10 cellular contexts compared by ENCODE assay signal in the genomic region with DNA sequence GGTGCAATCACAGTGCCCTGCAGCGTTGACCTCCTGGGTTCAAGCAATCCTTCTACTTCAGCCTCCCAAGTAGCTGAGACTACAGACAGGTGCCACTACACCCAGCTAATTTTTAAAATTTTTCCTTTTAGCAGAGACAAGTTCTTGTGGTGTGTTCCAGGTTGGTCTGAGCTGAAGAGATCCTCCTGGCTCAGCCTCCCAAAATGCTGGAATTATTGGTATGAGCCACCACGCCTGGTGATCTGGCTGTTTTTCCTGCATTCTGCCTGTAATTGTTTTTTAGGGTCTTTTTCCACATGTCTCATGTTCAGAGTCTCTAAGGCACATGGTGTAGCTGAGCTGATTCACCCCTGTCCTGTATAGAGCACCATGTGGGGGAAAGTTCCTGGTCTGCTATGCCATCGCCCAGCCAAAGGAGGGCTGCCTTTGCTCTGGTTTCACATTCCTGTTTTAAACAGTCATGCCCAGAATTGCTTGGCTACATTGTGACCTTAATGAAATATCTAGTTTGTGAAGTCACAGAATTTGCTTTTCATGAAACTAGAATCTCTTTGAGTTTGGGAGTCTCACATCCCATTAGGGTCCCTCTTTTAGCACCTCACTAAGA. TPM values are rescaled to one million over a fixed set of nuclear protein-coding genes. Genes with fewer than 3 reads are reported as not detected.
DNase-seq lines count a peak whose midpoint lies in the region; TF ChIP-seq lines count a peak whose summit lies in the region.
"Not testable (repeated sequence)": the region's sequence is repeated elsewhere in the genome, so short reads cannot be mapped to it uniquely, and the experiment has no call there.
"Had no signal": no experiment of that assay in that cellular context is flagged by ENCODE, and none has a peak within 500 bp of the region (broad histone marks: within the 10 kb centered on the region; RNA-seq: fewer than 3 reads in every experiment).

No MANE protein-coding gene starts in this region.

- not testable (repeated sequence) for H3K4me3 ChIP-seq in LNCaP clone FGC (ENCODE audit: low read depth, low read length); mammary epithelial cell (replicated peaks in 1 of 3; ENCODE audit: insufficient read depth in 1 of 3, low read depth in 2 of 3, low read length in 3 of 3); fibroblast of pulmonary artery (replicated peaks; ENCODE audit: low read depth, low read length); ovary

- H3K27ac Mint-ChIP-seq in type B pancreatic cell: peak overlapping the region; percentile 85

- dilution Hi-C loops in mammary epithelial cell (cut with HindIII; ENCODE audit: low sequenced_read_pairs): not testable (repeated sequence)

- CTCF ChIA-PET in mammary epithelial cell (lab: Charles Lee; ENCODE audit: low non-redundant PET): not testable (repeated sequence)

- H2AFZ ChIP-seq in mammary epithelial cell (ENCODE audit: low read depth, low read length): peak overlapping the region; percentile 51

- peaks cover 23% of the 10 kb centered on the region for H3K4me1 ChIP-seq in mammary epithelial cell (ENCODE audit: insufficient read depth, low read length)
- H3K4me1 ChIP-seq in ovary (ENCODE audit: insufficient read depth): not testable (repeated sequence)

- H3K9me3 Mint-ChIP-seq in type B pancreatic cell: not testable (repeated sequence)

- not testable (repeated sequence) for TF ChIP-seq EP300 in ovary (IDR thresholded peaks at IDR 0.05)

- not testable (repeated sequence) for H3K36me3 Mint-ChIP-seq in type B pancreatic cell

- not testable (repeated sequence) for H3K27me3 ChIP-seq in mammary epithelial cell (ENCODE audit: insufficient read depth, low read length); ovary

- not testable (repeated sequence) for H3K36me3 ChIP-seq in mammary epithelial cell (ENCODE audit: insufficient read depth, low read length); ovary

- not testable (repeated sequence) for H3K79me2 ChIP-seq in mammary epithelial cell (ENCODE audit: insufficient read depth, low read length)

- not testable (repeated sequence) for H3K27me3 Mint-ChIP-seq in type B pancreatic cell

- TF ChIP-seq POLR2A in ovary (IDR thresholded peaks at IDR 0.05): not testable (repeated sequence)

- not testable (repeated sequence) for H3K4me1 Mint-ChIP-seq in type B pancreatic cell (ENCODE audit: unreplicated experiment)

- not testable (repeated sequence) for H3K9ac ChIP-seq in mammary epithelial cell (ENCODE audit: insufficient read depth, low read length)

- in situ Hi-C loops in Caki2 (cut with HindIII; ENCODE audit: low pct_unique_long_range_greater_than_20kb, low sequenced_read_pairs): not testable (repeated sequence)
- in situ Hi-C loops in mammary epithelial cell (cut with MboI; ENCODE audit: low sequenced_read_pairs in 2 of 2): loop anchor here in 1 of 2 donors (10.0 kb wide), 1 partner anchor 266 kb away; no protein-coding TSS in a partner anchor

- H3K27ac ChIP-seq in mammary epithelial cell (ENCODE audit: insufficient read depth, low read depth, low read length): peak overlapping the region; percentile 24
- H3K27ac ChIP-seq in ovary: not testable (repeated sequence)

- H3K4me2 ChIP-seq in mammary epithelial cell (ENCODE audit: insufficient read depth, low read depth, low read length): not testable (repeated sequence)

- TF ChIP-seq CTCF in LNCaP clone FGC (IDR thresholded peaks at IDR 0.05; ENCODE audit: control insufficient read depth, extremely low read depth, insufficient read depth): 0 out of 2 replicates have a peak, but pooled peaks have one; percentile 7
- TF ChIP-seq CTCF in mammary epithelial cell (conservative IDR thresholded peaks at IDR 0.05 in 1 of 2, IDR thresholded peaks at IDR 0.05 in 1 of 2; ENCODE audit: extremely low read depth in 1 of 2, insufficient read depth in 1 of 2, low read depth in 1 of 2, low read length in 2 of 2): peak in 1 of 2 donors; percentile 49
- peak; percentile 38 for TF ChIP-seq CTCF in fibroblast of pulmonary artery (IDR thresholded peaks at IDR 0.05; ENCODE audit: low read length, missing control alignments)
- TF ChIP-seq CTCF in ovary (IDR thresholded peaks at IDR 0.05); type B pancreatic cell (conservative IDR thresholded peaks at IDR 0.05): not testable (repeated sequence)

- H3K9me3 ChIP-seq in mammary epithelial cell (replicated peaks; ENCODE audit: insufficient read depth, low read length); ovary: not testable (repeated sequence)

- intact Hi-C loops in mammary epithelial cell (cut with micrococcal nuclease): loop anchor here (1.0 to 5.0 kb wide), 4 partner anchors 76 to 414 kb away; a partner anchor contains a TSS
- intact Hi-C loops in ovary (cut with DNase I): not testable (repeated sequence)

- not testable (repeated sequence) for BruUV-seq in mammary epithelial cell (replicated peaks; lab: Mats Ljungman, UMichigan)

- DNase-seq in Caki2 (ENCODE audit: low read depth): peak; percentile 86
- DNase-seq in LNCaP clone FGC (ENCODE audit: low read depth); type B pancreatic cell (ENCODE audit: extremely low spot score, unreplicated experiment): not testable (repeated sequence)
- peak; percentile 38 for DNase-seq in SHP77 treated with DMSO at 0.1 percent for 48 hours (lab: John Stamatoyannopoulos, UW)
- peak; percentile 64 for DNase-seq in mammary epithelial cell
- peak; percentile 80 for DNase-seq in fibroblast of pulmonary artery (ENCODE audit: low read depth)
- peak; percentile 24 for DNase-seq in kidney glomerular epithelial cell (lab: John Stamatoyannopoulos, UW)
- DNase-seq in ovary: peak in 4 of 5 donors; percentile 17 to 40 (median 22)

- H4K20me1 ChIP-seq in mammary epithelial cell (ENCODE audit: insufficient read depth, low read length): not testable (repeated sequence)

- H3K4me3 Mint-ChIP-seq in type B pancreatic cell: not testable (repeated sequence)

- 60% methylated on average over 2 of the region's 3 CpGs for WGBS in mammary epithelial cell (ENCODE audit: low coverage, missing lambda C conversion rate)
- 53 to 62% (median 60%) methylated on average over 3 of the region's 3 CpGs for WGBS in ovary, 3 donors

RNA-seq across cellular contexts. Expression of a gene that starts 15.1 kb away (rescaled TPM):
- 1,417 and 1,499 TPM in 2 replicates for total RNA-seq in Caki2 (2014; rRNA removed; shearing (Covaris generic); ENCODE audit: low replicate concordance)
- 10 to 100 TPM; 19.7 to 28.0 TPM for total RNA-seq in mammary epithelial cell
- polyA plus RNA-seq in mammary epithelial cell: 40.3 TPM
- polyA minus RNA-seq in mammary epithelial cell: 22.8 TPM
- 10 to 100 TPM in 5 of 7 donors, 1 to 10 TPM in 2; 2.0 to 17.4 (median 14.0) TPM for total RNA-seq in ovary
- 10 to 100 TPM in 1 of 2 donors, 1 to 10 TPM in 1; 9.8 to 24.5 TPM for polyA plus RNA-seq in ovary
- 87.5 and 289 TPM in 2 replicates for total RNA-seq in type B pancreatic cell (ENCODE audit: low replicate concordance)
- total RNA-seq: CD8-positive, alpha-beta T cell; T-helper 1 cell treated with Interleukin-12 subunit alpha and Interleukin-12 subunit beta and Interleukin-4 antibody, amounts not matched to agents 30 ng/mL and 1 ng/mL, for 36 hours had no signal

RNA-seq across cellular contexts. Expression of a gene that starts 55.6 kb away (rescaled TPM):
- 6,987 and 7,564 TPM in 2 replicates for total RNA-seq in Caki2 (2014; rRNA removed; shearing (Covaris generic); ENCODE audit: low replicate concordance)
- 10 to 100 TPM in 1 of 2 donors, 1 to 10 TPM in 1; 7.5 to 18.4 TPM for total RNA-seq in mammary epithelial cell
- polyA plus RNA-seq in mammary epithelial cell: 62.4 TPM
- polyA minus RNA-seq in mammary epithelial cell: 45.4 TPM
- total RNA-seq in ovary: 10 to 100 TPM in 6 of 7 donors, 1 to 10 TPM in 1; 3.6 to 22.9 (median 19.1) TPM
- polyA plus RNA-seq in ovary: 10 to 100 TPM; 11.7 to 20.6 TPM
- 14.5 and 18.6 TPM in 2 replicates for total RNA-seq in type B pancreatic cell (ENCODE audit: low replicate concordance)

Comparison
In these comparisons a context has a peak if more than half of its experiments do, and no peak if none do; other contexts are left out.
1. RNA of a gene that starts 55.6 kb away (total RNA-seq): 6,987 to 7,564 TPM in Caki2; 3.6 to 22.9 TPM in ovary, 7.5 to 18.4 TPM in mammary epithelial cell and 14.5 to 18.6 TPM in type B pancreatic cell; every median in the first group is over 100 times any median in the second.